17 cellular contexts compared by ENCODE assay signal in genomic region chr15:38145671-38146111, GRCh38.
A peak's percentile ranks its signal among the peaks of the same experiment; 100 is the strongest.
DNase-seq lines count a peak whose midpoint lies in the region; ATAC-seq, FAIRE-seq and TF ChIP-seq lines count a peak whose summit lies in the region.
"Had no signal": no experiment of that assay in that cellular context is flagged by ENCODE, and none has a peak within 500 bp of the region (broad histone marks: within the 10 kb centered on the region; RNA-seq: fewer than 3 reads in every experiment).

No MANE protein-coding gene starts in this region.

- no peaks in the 10 kb centered on the region for H4K20me1 ChIP-seq in GM12878 (ENCODE audit: control insufficient read depth, insufficient read depth)

- FAIRE-seq in GM12878 (lab: Jason Lieb, UNC) = no peak
- FAIRE-seq: bronchial epithelial cell, TTC549 had no signal

- no peak overlapping the region for H2AK5ac ChIP-seq in mesenchymal stem cell (ENCODE audit: low read length, severe bottlenecking)

- ATAC-seq in Right ventricle myocardium inferior (no peak), left cardiac atrium (no peak), GM12878 (peak; percentile 57), HG03135 (IDR thresholded peaks at IDR 0.05; ENCODE audit: unreplicated experiment) (no peak)
- ATAC-seq: mucosa of descending colon had no signal

- H2BK5ac ChIP-seq in mesenchymal stem cell (ENCODE audit: low read depth, low read length, poor library complexity, severe bottlenecking) = no peak overlapping the region

- H3K27ac ChIP-seq in GM12878 (ENCODE audit: control insufficient read depth, insufficient read depth) (no peak overlapping the region), mesenchymal stem cell (ENCODE audit: low read length, poor library complexity, severe bottlenecking) (no peak overlapping the region), substantia nigra (ENCODE audit: low read depth, low read length, poor library complexity, severe bottlenecking) (peak overlapping the region; percentile 49)
- H3K27ac ChIP-seq: hepatocyte had no signal

- H3K9me3 ChIP-seq in GM12878 (replicated peaks; ENCODE audit: control insufficient read depth, insufficient read depth, low read length) (peaks cover 4% of the 10 kb centered on the region; the same call in 2 of the 3 replicates), mesenchymal stem cell (ENCODE audit: control insufficient read depth, low read length) (peaks cover 24% of the 10 kb centered on the region)

- CTCF ChIA-PET in GM12878 (lab: Yijun Ruan, JAX) = no interaction called here

- H3K79me1 ChIP-seq in mesenchymal stem cell (replicated peaks; ENCODE audit: low read length, poor library complexity, severe bottlenecking) = no peaks in the 10 kb centered on the region

- no peak overlapping the region for H3K4ac ChIP-seq in mesenchymal stem cell (ENCODE audit: low read depth in 1 of 2, low read length in 2 of 2)

- no peak overlapping the region for H3K18ac ChIP-seq in mesenchymal stem cell (ENCODE audit: low read depth in 1 of 2, low read length in 2 of 2)

- in situ Hi-C loops in GM12878 (cut with MboI) = no loop called here

- no peak overlapping the region for H2BK120ac ChIP-seq in mesenchymal stem cell (ENCODE audit: low read depth, low read length)

- WGBS in GM12878 (ENCODE audit: insufficient coverage, insufficient replicate concordance, low lambda C conversion rate, missing lambda C conversion rate) = 21% methylated on average over 5 of the region's 5 CpGs
- 90% methylated on average over 5 of the region's 5 CpGs for WGBS in mesenchymal stem cell

- no peak overlapping the region for H2BK15ac ChIP-seq in mesenchymal stem cell (ENCODE audit: low read depth, poor library complexity, severe bottlenecking)

- no TSS peak for BruUV-seq in GM12878 (replicated peaks; lab: Mats Ljungman, UMichigan)

- no peaks in the 10 kb centered on the region for H3K4me1 ChIP-seq in GM12878 (ENCODE audit: control insufficient read depth, insufficient read depth, low read length)
- H3K4me1 ChIP-seq in mesenchymal stem cell (ENCODE audit: control insufficient read depth, insufficient read depth, low read depth, low read length) = no peaks in the 10 kb centered on the region

- no peak for TF ChIP-seq POLR2A in GM12878 (IDR thresholded peaks at IDR 0.05; ENCODE audit: low read depth, low read length)

- H3K9ac ChIP-seq in GM12878 (ENCODE audit: control insufficient read depth, insufficient read depth, low read length) (no peak overlapping the region), mesenchymal stem cell (ENCODE audit: low read length) (peak overlapping the region; percentile 51)

- H3K4me3 ChIP-seq in GM12878 (no peak overlapping the region), mesenchymal stem cell (ENCODE audit: insufficient read depth in 1 of 2, low read depth in 1 of 2, low read length in 2 of 2) (no peak overlapping the region)
- H3K4me3 ChIP-seq: hepatocyte, mucosa of descending colon had no signal

- no peak overlapping the region for H3K14ac ChIP-seq in mesenchymal stem cell (ENCODE audit: low read length in 2 of 2)

- DNase-seq in Right ventricle myocardium inferior (ENCODE audit: missing footprints) (peak; percentile 55), left cardiac atrium (no peak), GM12878 (ENCODE audit: low read depth, low spot score) (no peak), mesenchymal stem cell (no peak), substantia nigra (lab: John Stamatoyannopoulos, UW) (peak in 23 of 49 donors; percentile 1 to 62 (median 13)), NCI-H1417 (lab: John Stamatoyannopoulos, UW) (no peak)
- no peak for DNase-seq in stimulated activated CD4-positive, alpha-beta T cell treated with anti-CD3 and anti-CD28 coated beads, Interleukin-4, amount 100 ng/mL, for 1 hour
- DNase-seq: activated CD4-positive, alpha-beta T cell treated with anti-CD3 and anti-CD28 coated beads, Interleukin-2, amount 10 ng/mL, durations not matched to agents 7 days and 5 days; DMS53; effector CD4-positive, alpha-beta T cell; mucosa of descending colon; NCI-H1694; stimulated activated naive CD4-positive, alpha-beta T cell treated with Interleukin-2 at 50 U/mL for 16 hours had no signal

- no peak for TF ChIP-seq EP300 in GM12878 (IDR thresholded peaks at IDR 0.05; ENCODE audit: borderline replicate concordance in 1 of 2, control insufficient read depth in 1 of 2, low read depth in 2 of 2, low read length in 2 of 2)

- no peak for TF ChIP-seq RAD21 in GM12878 (IDR thresholded peaks at IDR 0.05; ENCODE audit: insufficient read depth, low read depth, low read length)

- H3K27me3 ChIP-seq in GM12878 (replicated peaks in 1 of 2; ENCODE audit: control insufficient read depth in 2 of 2, insufficient read depth in 2 of 2, low read length in 1 of 2) (no peaks in the 10 kb centered on the region), mesenchymal stem cell (ENCODE audit: control insufficient read depth in 1 of 2, insufficient read depth in 1 of 2, low read length in 2 of 2) (no peaks in the 10 kb centered on the region)
- H3K27me3 ChIP-seq: hepatocyte had no signal

- H2AFZ ChIP-seq in GM12878 (ENCODE audit: control insufficient read depth, low read depth, low read length) (no peak overlapping the region), mesenchymal stem cell (ENCODE audit: low read depth, low read length) (no peak overlapping the region)
- H2AFZ ChIP-seq: hepatocyte had no signal

- TF ChIP-seq CTCF in GM12878 (IDR thresholded peaks at IDR 0.05 in 2 of 3, conservative IDR thresholded peaks at IDR 0.05 in 1 of 3; ENCODE audit: control insufficient read depth in 2 of 3, extremely low read depth in 1 of 3, insufficient read depth in 1 of 3, low read depth in 3 of 3, low read length in 3 of 3) = no peak

- POLR2A ChIA-PET in GM12878 (lab: Charles Lee) = interaction anchor here (0.6 kb wide), 1 partner anchor 38 kb away, joined by 4 read pairs; no protein-coding TSS in a partner anchor

- H3K79me2 ChIP-seq in GM12878 (ENCODE audit: control insufficient read depth, insufficient read depth, low read length) = no peaks in the 10 kb centered on the region
- H3K79me2 ChIP-seq: hepatocyte had no signal

- no peak overlapping the region for H2BK12ac ChIP-seq in mesenchymal stem cell (ENCODE audit: low read length in 2 of 2)

- SMC1A ChIA-PET in GM12878 (lab: Charles Lee; ENCODE audit: uncharacterized antibody, unreplicated experiment) = interaction anchor here (0.6 to 1.7 kb wide), 2 partner anchors 22 to 97 kb away, joined by 3 to 4 read pairs; no protein-coding TSS in a partner anchor

- no peak overlapping the region for H4K8ac ChIP-seq in mesenchymal stem cell (ENCODE audit: low read length)

- no peaks in the 10 kb centered on the region for H3K36me3 ChIP-seq in GM12878 (ENCODE audit: control insufficient read depth in 2 of 2, insufficient read depth in 2 of 2, low read length in 1 of 2)
- H3K36me3 ChIP-seq in mesenchymal stem cell (ENCODE audit: control insufficient read depth in 1 of 2, insufficient read depth in 2 of 2, low read depth in 1 of 2, low read length in 2 of 2) = no peaks in the 10 kb centered on the region

- RAD21 ChIA-PET in GM12878 (lab: Charles Lee; ENCODE audit: unreplicated experiment) = interaction anchor here (1.0 kb wide), 1 partner anchor 14 kb away, joined by 3 read pairs; no protein-coding TSS in a partner anchor

- H3K23ac ChIP-seq in mesenchymal stem cell (ENCODE audit: low read length in 2 of 2) = no peak overlapping the region

- intact Hi-C loops in Right ventricle myocardium inferior (cut with DNase I) = no loop called here
- intact Hi-C loops in left cardiac atrium (cut with DNase I) = no loop called here
- intact Hi-C loops in GM12878 (cut with micrococcal nuclease; ENCODE audit: unreplicated experiment) = no loop called here

- H4K91ac ChIP-seq in mesenchymal stem cell (ENCODE audit: low read length) = no peak overlapping the region

- H3K4me2 ChIP-seq in GM12878 (ENCODE audit: control insufficient read depth, insufficient read depth) = no peak overlapping the region
- H3K4me2 ChIP-seq in mesenchymal stem cell (ENCODE audit: low read length, poor library complexity, severe bottlenecking) = no peak overlapping the region
- H3K4me2 ChIP-seq: hepatocyte had no signal

TF ChIP-seq in GM12878, 131 proteins besides CTCF, POLR2A, EP300 and RAD21 (continues in another document):
- TF ChIP-seq ZNF207 (IDR thresholded peaks at IDR 0.05; ENCODE audit: borderline replicate concordance) = no peak
- no peak for TF ChIP-seq USF1 (IDR thresholded peaks at IDR 0.05; ENCODE audit: borderline replicate concordance, extremely low read length, insufficient read depth, low read depth, low read length)
- TF ChIP-seq SMAD5 (IDR thresholded peaks at IDR 0.05; ENCODE audit: low read depth) = no peak
- TF ChIP-seq HSF1 (IDR thresholded peaks at IDR 0.05; ENCODE audit: low read depth, low read length) = no peak
